13 cellular contexts compared by ENCODE assay signal in genomic region chrX:40100537-40101429, GRCh38. TPM values are rescaled to one million over a fixed set of nuclear protein-coding genes. Genes with fewer than 3 reads are reported as not detected.
A peak's percentile ranks its signal among the peaks of the same experiment; 100 is the strongest.
DNase-seq lines count a peak whose midpoint lies in the region; ATAC-seq and TF ChIP-seq lines count a peak whose summit lies in the region.
"Had no signal": no experiment of that assay in that cellular context is flagged by ENCODE, and none has a peak within 500 bp of the region (broad histone marks: within the 10 kb centered on the region; RNA-seq: fewer than 3 reads in every experiment).

No MANE protein-coding gene starts in this region.

- H2AK5ac ChIP-seq in IMR-90 (ENCODE audit: low read depth, low read length) = no peak overlapping the region

- peak overlapping the region; percentile 59 for H3K4me3 Mint-ChIP-seq in nephron progenitor cell
- no peak overlapping the region for H3K4me3 Mint-ChIP-seq in activated naive CD4-positive, alpha-beta T cell treated with anti-CD3 and anti-CD28 coated beads for 36 hours
- H3K4me3 Mint-ChIP-seq: HFFc6 had no signal

- WGBS in IMR-90 (ENCODE audit: extremely low coverage in 2 of 2, insufficient read length in 1 of 2), 2 experiments = 18% methylated on average over 3 of the region's 31 CpGs; no CpG with 5 or more reads in 1 of the 2 experiments

- H3K79me1 ChIP-seq in IMR-90 (ENCODE audit: low read depth in 1 of 2, low read length in 2 of 2) = no peaks in the 10 kb centered on the region; a peak in 1 of 4 replicates

- intact Hi-C loops in IMR-90 (cut with micrococcal nuclease) = no loop called here
- intact Hi-C loops in left ventricle myocardium superior (cut with micrococcal nuclease) = no loop called here
- intact Hi-C loops in activated naive CD4-positive, alpha-beta T cell treated with anti-CD3 and anti-CD28 coated beads for 36 hours (cut with micrococcal nuclease) = no loop called here

- H3K4me1 Mint-ChIP-seq in nephron progenitor cell = peaks cover 47% of the 10 kb centered on the region
- H3K4me1 Mint-ChIP-seq in activated naive CD4-positive, alpha-beta T cell treated with anti-CD3 and anti-CD28 coated beads for 36 hours (ENCODE audit: low read depth) = peaks cover 12% of the 10 kb centered on the region

- no peak overlapping the region for H2BK20ac ChIP-seq in IMR-90 (ENCODE audit: low read depth, low read length)

- H3K9ac ChIP-seq in BLaER1 = peak overlapping the region; percentile 55
- H3K9ac ChIP-seq in IMR-90 (ENCODE audit: low read depth, low read length) = no peak overlapping the region

- BruUV-seq in IMR-90 (replicated peaks; lab: Mats Ljungman, UMichigan) = no TSS peak

- H3K4ac ChIP-seq in IMR-90 (ENCODE audit: low read depth, low read length) = no peak overlapping the region

- DNase-seq in IMR-90 (no peak), amniotic epithelial cell (ENCODE audit: low read depth) (peak; percentile 80), nephron progenitor cell (no peak), AML-193 (lab: John Stamatoyannopoulos, UW) (no peak), left ventricle myocardium superior (no peak), medulla oblongata (ENCODE audit: extremely low spot score) (no peak)
- no peak for DNase-seq in activated naive CD4-positive, alpha-beta T cell treated with anti-CD3 and anti-CD28 coated beads for 36 hours
- DNase-seq: central memory CD4-positive, alpha-beta T cell; foreskin fibroblast; HFFc6; NCI-H1694 treated with DMSO at 0.1 percent for 48 hours had no signal

- peaks cover 14% of the 10 kb centered on the region for H3K27me3 Mint-ChIP-seq in nephron progenitor cell (ENCODE audit: low read depth, poor library complexity)
- H3K27me3 Mint-ChIP-seq in activated naive CD4-positive, alpha-beta T cell treated with anti-CD3 and anti-CD28 coated beads for 36 hours (ENCODE audit: low read depth) = no peaks in the 10 kb centered on the region

- H3K9me1 ChIP-seq in IMR-90 (ENCODE audit: insufficient read depth, low read length) = no peaks in the 10 kb centered on the region

- no peak overlapping the region for H2BK5ac ChIP-seq in IMR-90 (ENCODE audit: low read depth, low read length, poor library complexity, severe bottlenecking)

- H3K4me3 ChIP-seq in BLaER1 (peak overlapping the region; percentile 37), IMR-90 (ENCODE audit: insufficient read depth, low read depth, low read length) (no peak overlapping the region)

- H3K27ac ChIP-seq in BLaER1 (peak overlapping the region; percentile 80), IMR-90 (ENCODE audit: insufficient read depth, low read length) (no peak overlapping the region)

- H3K36me3 Mint-ChIP-seq in nephron progenitor cell (ENCODE audit: low read depth) = no peaks in the 10 kb centered on the region
- H3K36me3 Mint-ChIP-seq in activated naive CD4-positive, alpha-beta T cell treated with anti-CD3 and anti-CD28 coated beads for 36 hours (ENCODE audit: low read depth) = no peaks in the 10 kb centered on the region

- H3K36me3 ChIP-seq in BLaER1 (peaks cover 9% of the 10 kb centered on the region; the same call in 1 of the 2 replicates), IMR-90 (ENCODE audit: control insufficient read depth, insufficient read depth, low read length) (no peaks in the 10 kb centered on the region)

- H4K20me1 ChIP-seq in BLaER1 (peaks cover 82% of the 10 kb centered on the region), IMR-90 (ENCODE audit: insufficient read depth, low read length) (no peaks in the 10 kb centered on the region)

- H3K9me3 ChIP-seq in BLaER1 (peaks cover 68% of the 10 kb centered on the region), IMR-90 (ENCODE audit: control insufficient read depth, insufficient read depth, low read length) (no peaks in the 10 kb centered on the region)

- H3K4me2 ChIP-seq in BLaER1 = peak overlapping the region; percentile 89
- no peak overlapping the region for H3K4me2 ChIP-seq in IMR-90 (ENCODE audit: low read depth, low read length)

- H2BK120ac ChIP-seq in IMR-90 (ENCODE audit: low read depth, low read length) = no peak overlapping the region

- H4K5ac ChIP-seq in IMR-90 (ENCODE audit: low read depth, low read length) = no peak overlapping the region

- CTCF ChIA-PET in IMR-90 (lab: Yijun Ruan, JAX) = interaction anchor here (0.8 kb wide), 1 partner anchor 300 kb away, joined by 3 read pairs; no protein-coding TSS in a partner anchor
- CTCF ChIA-PET in activated naive CD4-positive, alpha-beta T cell treated with anti-CD3 and anti-CD28 coated beads for 36 hours (lab: Charles Lee) = no interaction called here

- no peak overlapping the region for H3K56ac ChIP-seq in IMR-90 (ENCODE audit: extremely low read depth, insufficient read depth, low read length)

- H4K8ac ChIP-seq in IMR-90 (ENCODE audit: low read depth in 2 of 2, low read length in 2 of 2) = no peak overlapping the region

- peak overlapping the region; percentile 8 for H2AFZ ChIP-seq in IMR-90 (replicated peaks; ENCODE audit: low read length, poor library complexity)

- no peak overlapping the region for H2AK9ac ChIP-seq in IMR-90 (replicated peaks; ENCODE audit: low read depth, low read length, poor library complexity)

- H3K4me1 ChIP-seq in BLaER1 (peaks cover 62% of the 10 kb centered on the region), IMR-90 (ENCODE audit: control insufficient read depth, insufficient read depth, low read length) (no peaks in the 10 kb centered on the region; the same call in 1 of the 2 replicates)

- no peak overlapping the region for H3K23ac ChIP-seq in IMR-90 (ENCODE audit: low read depth, low read length)

- H3K27ac Mint-ChIP-seq in nephron progenitor cell = peak overlapping the region; percentile 48
- no peak overlapping the region for H3K27ac Mint-ChIP-seq in activated naive CD4-positive, alpha-beta T cell treated with anti-CD3 and anti-CD28 coated beads for 36 hours
- H3K27ac Mint-ChIP-seq: activated T-helper 1 cell treated with anti-CD3 and anti-CD28 coated beads, Interleukin-12 subunit alpha, Interleukin-12 subunit beta, Interleukin-2, Interleukin-4 antibody, amounts not matched to agents 30 ng/mL and 10 ng/mL and 1 ng/mL, durations not matched to agents 14 hours and 24 hours and 36 hours; HFFc6 had no signal

- no peak for TF ChIP-seq RAD21 in IMR-90 (IDR thresholded peaks at IDR 0.05; ENCODE audit: low read length)

- no peak overlapping the region for H2BK15ac ChIP-seq in IMR-90 (ENCODE audit: low read depth, low read length)

- no peak overlapping the region for H3K18ac ChIP-seq in IMR-90 (ENCODE audit: low read depth, low read length)

- no peak for ATAC-seq in IMR-90 (ENCODE audit: low read depth)
- no peak for ATAC-seq in left ventricle myocardium superior

- no peak for TF ChIP-seq CTCF in IMR-90 (conservative IDR thresholded peaks at IDR 0.05; ENCODE audit: low read depth, low read length)
- no peak for TF ChIP-seq CTCF in nephron progenitor cell (IDR thresholded peaks at IDR 0.05)

- TF ChIP-seq POLR2A in IMR-90 (IDR thresholded peaks at IDR 0.05; ENCODE audit: low read depth, low read length) = no peak

- dilution Hi-C loops in IMR-90 (cut with HindIII; ENCODE audit: low sequenced_read_pairs, unreplicated experiment) = no loop called here

- peaks cover 16% of the 10 kb centered on the region for H3K27me3 ChIP-seq in BLaER1
- peaks cover 4% of the 10 kb centered on the region; the same call in 1 of the 2 replicates for H3K27me3 ChIP-seq in IMR-90 (ENCODE audit: control insufficient read depth, insufficient read depth, low read length)

- H4K91ac ChIP-seq in IMR-90 (ENCODE audit: insufficient read depth, low read depth, low read length) = no peak overlapping the region

- POLR2A ChIA-PET in IMR-90 (lab: Charles Lee; ENCODE audit: unreplicated experiment) = no interaction called here

- in situ Hi-C loops in IMR-90 (cut with MboI; ENCODE audit: low sequenced_read_pairs) = no loop called here

- H3K14ac ChIP-seq in IMR-90 (replicated peaks; ENCODE audit: low read depth, low read length) = no peak overlapping the region

- H3K9me3 Mint-ChIP-seq in nephron progenitor cell = peaks cover 12% of the 10 kb centered on the region
- no peaks in the 10 kb centered on the region for H3K9me3 Mint-ChIP-seq in activated naive CD4-positive, alpha-beta T cell treated with anti-CD3 and anti-CD28 coated beads for 36 hours
- H3K9me3 Mint-ChIP-seq: activated T-helper 1 cell treated with anti-CD3 and anti-CD28 coated beads, Interleukin-12 subunit alpha, Interleukin-12 subunit beta, Interleukin-2, Interleukin-4 antibody, amounts not matched to agents 30 ng/mL and 10 ng/mL and 1 ng/mL, durations not matched to agents 14 hours and 24 hours and 36 hours; HFFc6 had no signal

TF ChIP-seq in IMR-90, 13 proteins besides CTCF, POLR2A, EP300 and RAD21:
- TF ChIP-seq SMC3 (IDR thresholded peaks at IDR 0.05; ENCODE audit: low read depth, low read length) (no peak), ELK1 (IDR thresholded peaks at IDR 0.05; ENCODE audit: borderline replicate concordance, low read depth, low read length) (no peak), RFX5 (IDR thresholded peaks at IDR 0.05; ENCODE audit: low read depth, low read length) (no peak), MXI1 (IDR thresholded peaks at IDR 0.05; ENCODE audit: borderline replicate concordance, low read depth, low read length) (no peak), RCOR1 (IDR thresholded peaks at IDR 0.05; ENCODE audit: insufficient replicate concordance, low read length) (no peak)

RNA-seq across cellular contexts. Expression of gene BCOR, which starts 3.0 kb away (rescaled TPM):
- total RNA-seq in IMR-90 (2012; rRNA removed) = 7.5 and 8.9 TPM in 2 replicates
- polyA plus RNA-seq in IMR-90 (2012; rRNA removed) = 7.9 and 9.0 TPM in 2 replicates
- 5.3 and 6.2 TPM in 2 replicates for polyA plus RNA-seq in IMR-90 (2012; cell fraction: cytosol; rRNA removed)
- 7.8 and 17.4 TPM in 2 replicates for polyA plus RNA-seq in IMR-90 (2012; cell fraction: nucleus; rRNA removed; ENCODE audit: low replicate concordance)
- 16.4 TPM for total RNA-seq in left ventricle myocardium superior
- 10 to 100 TPM; 29.1 to 29.9 TPM for total RNA-seq in activated naive CD4-positive, alpha-beta T cell treated with anti-CD3 and anti-CD28 coated beads for 36 hours
